ENCODE assay signal across 7 cellular contexts in the genomic region with DNA sequence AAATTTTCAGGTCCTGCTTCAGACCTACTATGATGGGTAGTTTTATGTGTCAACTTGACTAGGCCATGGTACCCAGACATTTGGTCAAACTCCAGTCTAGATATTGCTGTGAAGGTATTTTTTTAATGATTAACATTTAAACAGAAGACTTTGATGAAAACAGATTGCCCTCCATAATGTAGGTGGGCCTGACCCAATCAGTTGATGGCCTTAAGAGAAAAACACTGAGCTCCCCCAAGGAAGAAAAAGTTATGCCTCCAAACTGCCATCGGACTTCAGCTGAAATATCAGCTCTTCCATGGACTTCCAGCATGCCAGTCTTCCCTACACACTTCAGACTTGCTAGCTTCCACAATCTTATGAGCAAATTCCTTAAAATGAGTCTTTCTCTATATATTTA.
"Had no signal": no experiment of that assay in that cellular context is flagged by ENCODE, and none has a peak within 500 bp of the region (broad histone marks: within the 10 kb centered on the region; RNA-seq: fewer than 3 reads in every experiment).

No MANE protein-coding gene starts in this region.

- H3K4me1 Mint-ChIP-seq: IgD-negative memory B cell had no signal

- H3K27ac ChIP-seq: HL-60, KMS-11 had no signal

- H3K4me3 ChIP-seq: K562 had no signal

- H3K4me3 Mint-ChIP-seq: IgD-negative memory B cell had no signal

- H3K27me3 Mint-ChIP-seq: IgD-negative memory B cell had no signal

- H3K27ac Mint-ChIP-seq: IgD-negative memory B cell had no signal

- DNase-seq: IMR-90, KBM-7, KG1 had no signal

- H3K36me3 Mint-ChIP-seq: IgD-negative memory B cell had no signal
